26 cellular contexts compared by ENCODE assay signal in the genomic region with DNA sequence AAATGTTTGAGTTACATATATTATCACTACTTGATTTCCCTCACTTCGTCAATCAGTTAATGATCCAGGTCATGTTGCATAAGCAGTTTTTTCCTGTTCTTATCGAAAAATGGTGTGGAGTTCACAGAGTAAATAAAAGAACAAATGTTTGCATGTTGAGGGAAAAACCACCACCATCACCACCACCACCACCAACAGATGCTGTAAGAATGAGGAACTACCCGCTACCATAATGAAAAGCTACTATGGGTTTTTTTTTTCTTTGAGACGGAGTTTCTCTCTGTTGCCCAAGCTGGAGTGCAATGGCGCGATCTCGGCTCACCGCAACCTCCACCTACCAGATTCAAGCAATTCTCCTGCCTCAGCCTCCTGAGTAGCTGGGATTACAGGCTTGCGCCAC. TPM values are rescaled to one million over a fixed set of nuclear protein-coding genes. Genes with fewer than 3 reads are reported as not detected.
DNase-seq lines count a peak whose midpoint lies in the region; ATAC-seq and TF ChIP-seq lines count a peak whose summit lies in the region.
"Had no signal": no experiment of that assay in that cellular context is flagged by ENCODE, and none has a peak within 500 bp of the region (broad histone marks: within the 10 kb centered on the region; RNA-seq: fewer than 3 reads in every experiment).

No MANE protein-coding gene starts in this region.

- no peaks in the 10 kb centered on the region for H4K20me1 ChIP-seq in OCI-LY3 (ENCODE audit: insufficient read depth, low read length)

- DNase-seq in GF-D8 (lab: John Stamatoyannopoulos, UW) (peak; percentile 3), Kasumi-1 (lab: John Stamatoyannopoulos, UW) (peak; percentile 8 to 37), memory B cell (ENCODE audit: low spot score in 2 of 2) (peak in 1 of 2 donors; percentile 47), NCI-H2029 (lab: John Stamatoyannopoulos, UW) (no peak), adrenal gland (no peak)
- no peak for DNase-seq in stimulated activated naive CD4-positive, alpha-beta T cell treated with Interleukin-2 at 50 U/mL for 16 hours (lab: John Stamatoyannopoulos, UW)
- DNase-seq: activated CD8-positive, alpha-beta T cell treated with anti-CD3 and anti-CD28 coated beads for 36 hours; central memory CD4-positive, alpha-beta T cell; EL; GM23248; islet precursor cell; NCI-H1436; NCI-H524; spleen; stimulated activated CD4-positive, alpha-beta T cell treated with anti-CD3 and anti-CD28 coated beads, Interleukin-2, amount 100 ng/mL, for 48 hours; SW 1271; uterus had no signal

- peak overlapping the region; percentile 44; the same call in 1 of the 2 replicates for H3K9ac ChIP-seq in OCI-LY3 (ENCODE audit: low read length)
- H3K9ac ChIP-seq: GM23248, parathyroid adenoma had no signal

- ATAC-seq in memory B cell (ENCODE audit: low read depth) = peak; percentile 54
- no peak for ATAC-seq in HG03196 (IDR thresholded peaks at IDR 0.05; ENCODE audit: unreplicated experiment)
- ATAC-seq: activated CD8-positive, alpha-beta T cell treated with anti-CD3 and anti-CD28 coated beads for 36 hours; Right ventricle myocardium inferior; stimulated activated effector memory CD8-positive, alpha-beta T cell treated with anti-CD3 and anti-CD28 coated beads, Interleukin-12 subunit alpha, Interleukin-12 subunit beta, amount 100 ng/mL, for 72 hours had no signal

- TF ChIP-seq CTCF in OCI-LY3 (IDR thresholded peaks at IDR 0.05; ENCODE audit: low read depth, low read length) (no peak), adrenal gland (IDR thresholded peaks at IDR 0.05) (no peak)

- peaks cover 42% of the 10 kb centered on the region for H3K79me2 ChIP-seq in OCI-LY3 (ENCODE audit: low read length)

- H2AFZ ChIP-seq in OCI-LY3 (ENCODE audit: low read depth, low read length) = no peak overlapping the region
- H2AFZ ChIP-seq: GM23248, parathyroid adenoma had no signal

- intact Hi-C loops in adrenal gland (cut with DNase I) = no loop called here

- H3K4me1 ChIP-seq in OCI-LY3 (ENCODE audit: low read length) (peaks cover 87% of the 10 kb centered on the region), adrenal gland (replicated peaks in 1 of 2) (peaks cover 18 to 19% of the 10 kb centered on the region in 2 donors)
- H3K4me1 ChIP-seq: uterus had no signal

- H3K4me1 Mint-ChIP-seq in memory B cell = peaks cover 24% of the 10 kb centered on the region

- WGBS in adrenal gland, 4 donors = 90 to 96% (median 93%) methylated on average over 9 of the region's 9 CpGs

- H3K27ac ChIP-seq in OCI-LY3 (ENCODE audit: low read length) (peak overlapping the region; percentile 83), adrenal gland (no peak overlapping the region)
- H3K27ac ChIP-seq: ascending aorta, C4-2B, GM23248, parathyroid adenoma, right atrium auricular region, uterus had no signal

- peak overlapping the region; percentile 32 for H3K4me3 Mint-ChIP-seq in memory B cell
- H3K4me3 Mint-ChIP-seq: activated CD8-positive, alpha-beta T cell treated with anti-CD3 and anti-CD28 coated beads for 36 hours; activated naive CD8-positive, alpha-beta T cell; stimulated activated effector memory CD8-positive, alpha-beta T cell treated with anti-CD3 and anti-CD28 coated beads, Interleukin-12 subunit alpha, Interleukin-12 subunit beta, amount 100 ng/mL, for 72 hours had no signal

- H3K9me3 Mint-ChIP-seq in memory B cell = no peaks in the 10 kb centered on the region
- H3K9me3 Mint-ChIP-seq: activated CD8-positive, alpha-beta T cell treated with anti-CD3 and anti-CD28 coated beads for 36 hours; stimulated activated effector memory CD8-positive, alpha-beta T cell treated with anti-CD3 and anti-CD28 coated beads, Interleukin-12 subunit alpha, Interleukin-12 subunit beta, amount 100 ng/mL, for 72 hours had no signal

- H3K9me3 ChIP-seq in OCI-LY3 (ENCODE audit: insufficient read depth, low read length) = no peaks in the 10 kb centered on the region
- H3K9me3 ChIP-seq in adrenal gland (replicated peaks in 1 of 3) = no peaks in the 10 kb centered on the region
- H3K9me3 ChIP-seq: ascending aorta, right atrium auricular region, spleen, uterus had no signal

- H3K27me3 ChIP-seq in OCI-LY3 (ENCODE audit: low read depth, low read length) (no peaks in the 10 kb centered on the region), adrenal gland (no peaks in the 10 kb centered on the region)
- H3K27me3 ChIP-seq: ascending aorta, right atrium auricular region, spleen, uterus had no signal

- H3K27me3 Mint-ChIP-seq in memory B cell = no peaks in the 10 kb centered on the region
- H3K27me3 Mint-ChIP-seq: activated CD8-positive, alpha-beta T cell treated with anti-CD3 and anti-CD28 coated beads for 36 hours; activated naive CD8-positive, alpha-beta T cell had no signal

- H3K36me3 Mint-ChIP-seq in memory B cell = peaks cover 12% of the 10 kb centered on the region

- no peak for TF ChIP-seq POLR2A in adrenal gland (IDR thresholded peaks at IDR 0.05)

- peak overlapping the region; percentile 37; the same call in 1 of the 2 replicates for H3K4me3 ChIP-seq in OCI-LY3 (ENCODE audit: low read length)
- H3K4me3 ChIP-seq in adrenal gland = no peak overlapping the region
- H3K4me3 ChIP-seq: ascending aorta, GM23248, right atrium auricular region, spleen, uterus had no signal

- H3K36me3 ChIP-seq in OCI-LY3 (replicated peaks; ENCODE audit: low read depth, low read length) = peaks cover 29% of the 10 kb centered on the region
- H3K36me3 ChIP-seq in adrenal gland (replicated peaks in 1 of 2) = peaks cover 0 to 8% of the 10 kb centered on the region in 2 donors
- H3K36me3 ChIP-seq: uterus had no signal

- peak overlapping the region; percentile 38 for H3K4me2 ChIP-seq in OCI-LY3 (ENCODE audit: low read length)

- H3K27ac Mint-ChIP-seq in memory B cell = peak overlapping the region; percentile 89
- H3K27ac Mint-ChIP-seq: activated CD8-positive, alpha-beta T cell treated with anti-CD3 and anti-CD28 coated beads for 36 hours; activated naive CD8-positive, alpha-beta T cell; stimulated activated effector memory CD8-positive, alpha-beta T cell treated with anti-CD3 and anti-CD28 coated beads, Interleukin-12 subunit alpha, Interleukin-12 subunit beta, amount 100 ng/mL, for 72 hours had no signal

RNA-seq across cellular contexts. Expression of a gene that starts 27.6 kb away (rescaled TPM):
- total RNA-seq in adrenal gland = 10 to 100 TPM; 19.7 to 43.8 (median 22.5) TPM
- polyA plus RNA-seq in adrenal gland = 10 to 100 TPM in 2 of 3 donors, 1 to 10 TPM in 1; 7.7 to 22.7 (median 13.4) TPM

RNA-seq across cellular contexts. Expression of a gene that starts 40.5 kb away (rescaled TPM):
- total RNA-seq in adrenal gland = 10 to 100 TPM; 12.5 to 57.3 (median 45.6) TPM
- 10 to 100 TPM; 10.1 to 70.4 (median 12.3) TPM for polyA plus RNA-seq in adrenal gland

Comparison
In these comparisons a context has a peak if more than half of its experiments do, and no peak if none do; other contexts are left out.
1. DNase-seq: peak in GF-D8 (single experiment) and Kasumi-1 (2 of 2); none in NCI-H2029 (single experiment), stimulated activated naive CD4-positive, alpha-beta T cell treated with Interleukin-2 at 50 U/mL for 16 hours (single experiment) and adrenal gland (0 of 7).